Comparison of ENCODE assay signal across 37 cellular contexts in genomic region chr15:45962733-45963132, GRCh38.
"Had no signal": no experiment of that assay in that cellular context is flagged by ENCODE, and none has a peak within 500 bp of the region (broad histone marks: within the 10 kb centered on the region; RNA-seq: fewer than 3 reads in every experiment).

No MANE protein-coding gene starts in this region.

- H3K9me3 ChIP-seq: MG63 had no signal

- H3K4me3 ChIP-seq: MG63 had no signal

- H3K27me3 ChIP-seq: MG63 had no signal

- H3K36me3 ChIP-seq: MG63 had no signal

- DNase-seq: Karpas-422, Kasumi-1, MG63, MM.1S, MV-4-11, NCI-H1048, NCI-H1092, NCI-H1092 treated with DMSO at 0.1 percent for 48 hours, NCI-H1105, NCI-H1105 treated with DMSO at 0.1 percent for 48 hours, NCI-H1417, NCI-H1417 treated with DMSO at 0.1 percent for 48 hours, NCI-H1436, NCI-H1436 treated with DMSO at 0.1 percent for 48 hours, NCI-H146, NCI-H1694, NCI-H1694 treated with DMSO at 0.1 percent for 48 hours, NCI-H187, NCI-H187 treated with DMSO at 0.1 percent for 48 hours, NCI-H1930, NCI-H2029, NCI-H2029 treated with DMSO at 0.1 percent for 48 hours, NCI-H2081, NCI-H2081 treated with DMSO at 0.1 percent for 48 hours, NCI-H2107, NCI-H2171, NCI-H2171 treated with DMSO at 0.1 percent for 48 hours, NCI-H2227 treated with DMSO at 0.1 percent for 48 hours, NCI-H226, NCI-H345, NCI-H446, NCI-H446 treated with DMSO at 0.1 percent for 48 hours, NCI-H510A, NCI-H510A treated with DMSO at 0.1 percent for 48 hours, NCI-H524, NCI-H524 treated with DMSO at 0.1 percent for 48 hours, NCI-H526 had no signal
